ENCODE assay signal across 8 cellular contexts in the genomic region with DNA sequence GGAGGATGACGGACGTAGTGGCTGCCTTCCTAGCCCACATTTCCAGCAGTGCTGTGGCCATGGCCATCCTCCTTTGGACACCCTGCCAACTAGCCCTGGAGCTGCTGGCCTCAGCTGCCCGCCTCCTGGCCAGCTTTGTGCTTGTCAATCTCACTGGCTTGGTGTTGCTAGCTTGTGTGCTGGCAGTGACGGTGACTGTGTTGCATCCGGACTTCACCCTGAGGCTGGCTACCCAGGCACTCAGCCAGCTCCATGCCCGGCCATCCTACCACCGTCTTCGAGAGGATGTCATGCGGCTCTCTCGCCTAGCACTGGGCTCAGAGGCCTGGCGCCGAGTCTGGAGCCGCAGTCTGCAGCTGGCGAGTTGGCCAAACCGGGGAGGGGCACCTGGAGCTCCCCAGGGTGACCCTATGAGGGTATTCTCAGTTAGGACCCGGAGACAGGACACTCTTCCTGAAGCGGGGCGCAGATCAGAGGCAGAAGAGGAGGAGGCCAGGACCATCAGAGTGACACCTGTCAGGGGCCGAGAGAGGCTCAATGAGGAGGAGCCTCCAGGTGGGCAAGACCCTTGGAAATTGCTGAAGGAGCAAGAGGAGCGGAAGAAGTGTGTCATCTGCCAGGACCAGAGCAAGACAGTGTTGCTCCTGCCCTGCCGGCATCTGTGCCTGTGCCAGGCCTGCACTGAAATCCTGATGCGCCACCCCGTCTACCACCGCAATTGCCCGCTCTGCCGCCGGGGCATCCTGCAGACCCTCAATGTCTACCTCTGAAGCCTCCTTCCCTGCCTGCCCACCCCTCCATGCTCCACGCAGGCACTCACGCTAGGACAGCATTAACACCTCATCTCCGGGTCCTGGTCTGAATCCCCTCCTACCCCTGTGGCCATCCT. TPM values are rescaled to one million over a fixed set of nuclear protein-coding genes. Genes with fewer than 3 reads are reported as not detected.
DNase-seq lines count a peak whose midpoint lies in the region; ATAC-seq, FAIRE-seq and TF ChIP-seq lines count a peak whose summit lies in the region.

No MANE protein-coding gene starts in this region.

- TF ChIP-seq POLR2A in H1 (IDR thresholded peaks at IDR 0.05; ENCODE audit: control extremely low read depth in 1 of 2, low read depth in 2 of 2, low read length in 2 of 2) (no peak), lower leg skin (IDR thresholded peaks at IDR 0.05) (no peak)

- H3K4me2 ChIP-seq in H1 (ENCODE audit: insufficient read depth in 1 of 2, low read depth in 2 of 2, low read length in 2 of 2): peak overlapping the region; percentile 96 to 98; a peak in 3 of 4 replicates

- H2BK120ac ChIP-seq in H1 (replicated peaks; ENCODE audit: low read depth, low read length): no peak overlapping the region

- H3K4me3 Mint-ChIP-seq in CD4-positive, alpha-beta T cell: peak overlapping the region; percentile 99
- peak overlapping the region; percentile 99 for H3K4me3 Mint-ChIP-seq in natural killer cell treated with Interleukin-12 subunit alpha and Interleukin-12 subunit beta and Interleukin-15 and Interleukin-18, amount 100 ng/mL, for 72 hours

- H3K14ac ChIP-seq in H1 (ENCODE audit: insufficient read length): no peak overlapping the region

- H4K5ac ChIP-seq in H1 (ENCODE audit: insufficient read length, low read depth, low read length): no peak overlapping the region

- H3K27ac Mint-ChIP-seq in CD4-positive, alpha-beta T cell: peak overlapping the region; percentile 71
- H3K27ac Mint-ChIP-seq in natural killer cell treated with Interleukin-12 subunit alpha and Interleukin-12 subunit beta and Interleukin-15 and Interleukin-18, amount 100 ng/mL, for 72 hours: peak overlapping the region; percentile 90 to 97

- peaks cover 27% of the 10 kb centered on the region for H3K36me3 Mint-ChIP-seq in CD4-positive, alpha-beta T cell (ENCODE audit: low read depth)
- peaks cover 6% of the 10 kb centered on the region for H3K36me3 Mint-ChIP-seq in natural killer cell treated with Interleukin-12 subunit alpha and Interleukin-12 subunit beta and Interleukin-15 and Interleukin-18, amount 100 ng/mL, for 72 hours

- peaks cover 18% of the 10 kb centered on the region for H3K27me3 Mint-ChIP-seq in CD4-positive, alpha-beta T cell
- H3K27me3 Mint-ChIP-seq in natural killer cell treated with Interleukin-12 subunit alpha and Interleukin-12 subunit beta and Interleukin-15 and Interleukin-18, amount 100 ng/mL, for 72 hours: peaks cover 4 to 12% of the 10 kb centered on the region in 2 donors

- H3K79me2 ChIP-seq in H1 (ENCODE audit: control insufficient read depth in 1 of 2, insufficient read depth in 2 of 2, low read length in 2 of 2): peaks cover 5 to 26% of the 10 kb centered on the region in 2 experiments; a peak in 3 of 4 replicates

- H4K8ac ChIP-seq in H1 (ENCODE audit: extremely low read depth, insufficient read depth, low read length): no peak overlapping the region

- peaks cover 17% of the 10 kb centered on the region; the same call in 1 of the 2 replicates for H3K23me2 ChIP-seq in H1 (ENCODE audit: low read depth, low read length)

- no peak overlapping the region for H2BK15ac ChIP-seq in H1 (ENCODE audit: low read length)

- no peak overlapping the region for H3K18ac ChIP-seq in H1 (ENCODE audit: extremely low read depth, low read length)

- H3K27ac ChIP-seq in CD4-positive, alpha-beta T cell (ENCODE audit: low read depth, low read length): no peak overlapping the region
- H3K27ac ChIP-seq in H1 (ENCODE audit: low read depth, low read length): no peak overlapping the region; the same call in 1 of the 2 replicates

- no peak for DNase-seq in CD4-positive, alpha-beta T cell
- DNase-seq in MG63: peak; percentile 44
- no peak for DNase-seq in H1 (ENCODE audit: low read depth in 1 of 2, low spot score in 2 of 2)
- no peak for DNase-seq in natural killer cell treated with Interleukin-12 subunit alpha and Interleukin-12 subunit beta and Interleukin-15 and Interleukin-18, amount 100 ng/mL, for 72 hours (ENCODE audit: low spot score)
- no peak for DNase-seq in lower leg skin (ENCODE audit: low spot score in 2 of 2)
- no peak for DNase-seq in GOT3 (lab: John Stamatoyannopoulos, UW)
- DNase-seq in NCI-H146 (lab: John Stamatoyannopoulos, UW): no peak

- no peaks in the 10 kb centered on the region for H3K9me3 ChIP-seq in CD4-positive, alpha-beta T cell (ENCODE audit: control insufficient read depth, low read length)
- H3K9me3 ChIP-seq in MG63 (no peaks in the 10 kb centered on the region), H1 (ENCODE audit: insufficient read depth in 2 of 2, low read depth in 1 of 2, low read length in 1 of 2) (no peaks in the 10 kb centered on the region)

- TF ChIP-seq RAD21 in H1 (IDR thresholded peaks at IDR 0.05 in 1 of 2, conservative IDR thresholded peaks at IDR 0.05 in 1 of 2; ENCODE audit: low read depth in 2 of 2, low read length in 2 of 2): no peak

- no peak for ATAC-seq in CD4-positive, alpha-beta T cell (ENCODE audit: poor library complexity)
- no peak for ATAC-seq in natural killer cell treated with Interleukin-12 subunit alpha and Interleukin-12 subunit beta and Interleukin-15 and Interleukin-18, amount 100 ng/mL, for 72 hours
- no peak for ATAC-seq in esophagus mucosa

- H2AFZ ChIP-seq in H1 (ENCODE audit: low read length): no peak overlapping the region

- peaks cover 12% of the 10 kb centered on the region for H3K79me1 ChIP-seq in H1 (ENCODE audit: low read depth, low read length)

- no peak overlapping the region for H2BK20ac ChIP-seq in H1 (ENCODE audit: low read length)

- POLR2A ChIA-PET in CD4-positive, alpha-beta T cell (lab: Charles Lee): no interaction called here
- POLR2A ChIA-PET in H1 (lab: Charles Lee; ENCODE audit: partially characterized antibody): interaction anchor here (2.6 to 3.9 kb wide), 4 partner anchors 13 to 20 kb away, joined by 15 to 29 read pairs (median 24); partner anchors contain the start of gene MCAM

- WGBS in H1 (ENCODE audit: extremely low coverage in 1 of 2, insufficient coverage in 1 of 2, insufficient read length in 1 of 2, insufficient replicate concordance in 2 of 2, low coverage in 1 of 2, low lambda C conversion rate in 2 of 2, missing lambda C conversion rate in 1 of 2), 2 experiments: 90% methylated on average over 27 of the region's 30 CpGs; no CpG with 5 or more reads in 1 of the 2 experiments
- WGBS in lower leg skin, 2 donors: 84 to 87% methylated on average over 26 to 28 of the region's 30 CpGs

- peak overlapping the region; percentile 35 for H3K4ac ChIP-seq in H1 (replicated peaks; ENCODE audit: insufficient read length, low read depth, low read length)

- H3K4me3 ChIP-seq in MG63 (peak overlapping the region; percentile 87), H1 (ENCODE audit: extremely low read depth in 1 of 4, insufficient read depth in 2 of 4, low read depth in 3 of 4, low read length in 4 of 4) (peak overlapping the region; percentile 92 to 96 (median 96); a peak in 6 of 8 replicates), lower leg skin (ENCODE audit: low read depth, poor library complexity, severe bottlenecking) (no peak overlapping the region)

- peaks cover 5 to 29% (median 20%) of the 10 kb centered on the region in 4 experiments for H3K4me1 ChIP-seq in H1 (replicated peaks in 1 of 4; ENCODE audit: control insufficient read depth in 3 of 4, insufficient read depth in 4 of 4, low read length in 3 of 4)

- no peak overlapping the region; the same call in 1 of the 2 replicates for H2AK5ac ChIP-seq in H1 (ENCODE audit: low read depth, low read length)

- H3K36me3 ChIP-seq in MG63 (peaks cover 28% of the 10 kb centered on the region), H1 (ENCODE audit: control insufficient read depth in 2 of 4, insufficient read depth in 4 of 4, low read length in 3 of 4) (peaks cover 0 to 6% (median 2%) of the 10 kb centered on the region in 4 experiments; a peak in 1 of 8 replicates)

- H4K20me1 ChIP-seq in H1 (replicated peaks in 1 of 2; ENCODE audit: control insufficient read depth in 1 of 2, insufficient read depth in 2 of 2, low read length in 2 of 2): peaks cover 3 to 12% of the 10 kb centered on the region in 2 experiments

- CTCF ChIA-PET in CD4-positive, alpha-beta T cell (lab: Charles Lee): interaction anchor here (1.2 kb wide), 1 partner anchor 12 kb away, joined by 3 read pairs; no protein-coding TSS in a partner anchor
- CTCF ChIA-PET in H1 (lab: Charles Lee; ENCODE audit: partially characterized antibody): interaction anchor here (0.7 to 20.0 kb wide), 6 partner anchors 15 to 788 kb away, joined by 3 to 415 read pairs (median 6); partner anchors contain the start of gene MCAM

- 0 out of 2 replicates have a peak overlapping the region, but pooled peaks have one; percentile 24 for H2BK5ac ChIP-seq in H1 (ENCODE audit: low read depth, low read length)

- no peak overlapping the region for H3K23ac ChIP-seq in H1 (ENCODE audit: insufficient read length)

- no peak overlapping the region for H4K91ac ChIP-seq in H1 (replicated peaks; ENCODE audit: insufficient read length, low read length)

- no peak for TF ChIP-seq CTCF in CD4-positive, alpha-beta T cell (IDR thresholded peaks at IDR 0.05)
- no peak for TF ChIP-seq CTCF in H1 (IDR thresholded peaks at IDR 0.05; ENCODE audit: control extremely low read depth in 1 of 3, insufficient read depth in 1 of 3, low read depth in 1 of 3, low read length in 3 of 3)
- TF ChIP-seq CTCF in lower leg skin (IDR thresholded peaks at IDR 0.05): no peak

- H3K9me3 Mint-ChIP-seq in CD4-positive, alpha-beta T cell: no peaks in the 10 kb centered on the region
- H3K9me3 Mint-ChIP-seq in natural killer cell treated with Interleukin-12 subunit alpha and Interleukin-12 subunit beta and Interleukin-15 and Interleukin-18, amount 100 ng/mL, for 72 hours: no peaks in the 10 kb centered on the region

- no peak overlapping the region for H3K56ac ChIP-seq in H1 (replicated peaks; ENCODE audit: insufficient read length, low read depth, low read length)

- FAIRE-seq in H1 (lab: Jason Lieb, UNC): no peak

- intact Hi-C loops in CD4-positive, alpha-beta T cell (cut with DNase I, micrococcal nuclease): no loop called here
- intact Hi-C loops in lower leg skin (cut with DNase I; ENCODE audit: low total_unique reads): no loop called here

- peaks cover 38% of the 10 kb centered on the region for H3K4me1 Mint-ChIP-seq in CD4-positive, alpha-beta T cell (ENCODE audit: low read depth)
- peaks cover 26 to 31% of the 10 kb centered on the region in 2 donors for H3K4me1 Mint-ChIP-seq in natural killer cell treated with Interleukin-12 subunit alpha and Interleukin-12 subunit beta and Interleukin-15 and Interleukin-18, amount 100 ng/mL, for 72 hours (ENCODE audit: low read depth in 2 of 2)

- peak overlapping the region; percentile 23; the same call in 1 of the 2 replicates for H2BK12ac ChIP-seq in H1 (ENCODE audit: low read depth, low read length)

- no peak overlapping the region for H3K9ac ChIP-seq in H1 (replicated peaks in 1 of 4; ENCODE audit: extremely low read depth in 1 of 4, low read depth in 3 of 4, low read length in 3 of 4)

- no peak for TF ChIP-seq EP300 in H1 (IDR thresholded peaks at IDR 0.05; ENCODE audit: borderline replicate concordance in 1 of 2, low read depth in 2 of 2, low read length in 2 of 2)

- H3K27me3 ChIP-seq in CD4-positive, alpha-beta T cell (ENCODE audit: control insufficient read depth, insufficient read depth, low read length): peaks cover 25% of the 10 kb centered on the region
- H3K27me3 ChIP-seq in MG63: no peaks in the 10 kb centered on the region
- H3K27me3 ChIP-seq in H1 (replicated peaks in 1 of 4; ENCODE audit: control insufficient read depth in 3 of 4, extremely low read depth in 1 of 4, insufficient read depth in 3 of 4, low read length in 3 of 4): peaks cover 7 to 23% (median 19%) of the 10 kb centered on the region in 4 experiments

RNA-seq across cellular contexts. Expression of gene RNF26, which starts 1.6 kb away (rescaled TPM):
- 10 to 100 TPM; 18.3 to 20.5 TPM for total RNA-seq in CD4-positive, alpha-beta T cell
- 8.5 and 23.3 TPM in 2 replicates for total RNA-seq in MG63 (2014; rRNA removed; shearing (Covaris generic); ENCODE audit: low replicate concordance)
- total RNA-seq in H1 (2021; fragmentation: NEBNext Ultra II Directional; extraction: Animal tissue kit (Norgen Biotek cat#: 25700)): 82.7 and 86.6 TPM in 2 replicates
- 84.0 and 126 TPM in 2 replicates for polyA plus RNA-seq in H1 (2011; rRNA removed)
- polyA plus RNA-seq in H1 (2011; cell fraction: cytosol; rRNA removed): 70.2 TPM
- polyA plus RNA-seq in H1 (2011; cell fraction: nucleus; rRNA removed): 78.5 TPM
- polyA plus RNA-seq in H1 (2012, experiment 1 of 2): 62.6 to 82.3 TPM (median 76.8 TPM) in 4 replicates
- polyA plus RNA-seq in H1 (2012, experiment 2 of 2): 108 TPM
- 78.7 TPM for polyA plus RNA-seq in H1 (2013, experiment 1 of 2)
- polyA plus RNA-seq in H1 (2013, experiment 2 of 2): 85.7 TPM
- polyA minus RNA-seq in H1 (2011; rRNA and poly(A)+ RNA removed): 91.8 and 114 TPM in 2 replicates
- 73.1 TPM for polyA minus RNA-seq in H1 (2011; cell fraction: cytosol; rRNA and poly(A)+ RNA removed)
- polyA minus RNA-seq in H1 (2011; cell fraction: nucleus; rRNA and poly(A)+ RNA removed): 59.0 TPM
- total RNA-seq in natural killer cell treated with Interleukin-12 subunit alpha and Interleukin-12 subunit beta and Interleukin-15 and Interleukin-18, amount 100 ng/mL, for 72 hours: 10 to 100 TPM; 16.6 to 32.5 TPM
- total RNA-seq in esophagus mucosa (22.2 TPM), lower leg skin (10 to 100 TPM in 3 of 4 donors, 1 to 10 TPM in 1; 6.7 to 16.8 (median 13.1) TPM)

RNA-seq across cellular contexts. Expression of gene C1QTNF5, which starts 4.8 kb away (rescaled TPM):
- not detected for total RNA-seq in CD4-positive, alpha-beta T cell
- not detected in 2 replicates for total RNA-seq in MG63 (2014; rRNA removed; shearing (Covaris generic); ENCODE audit: low replicate concordance)
- 1.5 and 2.2 TPM in 2 replicates for total RNA-seq in H1 (2021; fragmentation: NEBNext Ultra II Directional; extraction: Animal tissue kit (Norgen Biotek cat#: 25700))
- polyA plus RNA-seq in H1 (2011; rRNA removed): 2.7 and 3.4 TPM in 2 replicates
- polyA plus RNA-seq in H1 (2011; cell fraction: cytosol; rRNA removed): 3.0 TPM
- 3.0 TPM for polyA plus RNA-seq in H1 (2011; cell fraction: nucleus; rRNA removed)
- polyA plus RNA-seq in H1 (2012, experiment 1 of 2): 1.1 to 2.5 TPM (median 1.7 TPM) in 4 replicates
- polyA plus RNA-seq in H1 (2012, experiment 2 of 2): 2.3 TPM
- 1.3 TPM for polyA plus RNA-seq in H1 (2013, experiment 1 of 2)
- polyA plus RNA-seq in H1 (2013, experiment 2 of 2): 1.5 TPM
- polyA minus RNA-seq in H1 (2011; rRNA and poly(A)+ RNA removed): 0.73 and 0.76 TPM in 2 replicates
- polyA minus RNA-seq in H1 (2011; cell fraction: cytosol; rRNA and poly(A)+ RNA removed): 1.5 TPM
- polyA minus RNA-seq in H1 (2011; cell fraction: nucleus; rRNA and poly(A)+ RNA removed): 2.2 TPM
- total RNA-seq in natural killer cell treated with Interleukin-12 subunit alpha and Interleukin-12 subunit beta and Interleukin-15 and Interleukin-18, amount 100 ng/mL, for 72 hours: not detected
- total RNA-seq in esophagus mucosa (2.0 TPM), lower leg skin (10 to 100 TPM in 1 of 4 donors, 1 to 10 TPM in 3; 4.2 to 14.3 (median 8.6) TPM)

RNA-seq across cellular contexts. Expression of gene MFRP, which starts 10.6 kb away (rescaled TPM):
- total RNA-seq in CD4-positive, alpha-beta T cell: not detected
- total RNA-seq in MG63 (2014; rRNA removed; shearing (Covaris generic); ENCODE audit: low replicate concordance): not detected in 2 replicates
- not detected in 2 replicates for total RNA-seq in H1 (2021; fragmentation: NEBNext Ultra II Directional; extraction: Animal tissue kit (Norgen Biotek cat#: 25700))
- polyA plus RNA-seq in H1 (2011; rRNA removed): 0.02 TPM in 2 replicates
- polyA plus RNA-seq in H1 (2011; cell fraction: cytosol; rRNA removed): not detected
- 0.09 TPM for polyA plus RNA-seq in H1 (2011; cell fraction: nucleus; rRNA removed)
- polyA plus RNA-seq in H1 (2012, experiment 1 of 2): not detected in 4 replicates
- not detected for polyA plus RNA-seq in H1 (2012, experiment 2 of 2)
- 0.02 TPM for polyA plus RNA-seq in H1 (2013, experiment 1 of 2)
- polyA plus RNA-seq in H1 (2013, experiment 2 of 2): 0.02 TPM
- not detected in 2 replicates for polyA minus RNA-seq in H1 (2011; rRNA and poly(A)+ RNA removed)
- not detected for polyA minus RNA-seq in H1 (2011; cell fraction: cytosol; rRNA and poly(A)+ RNA removed)
- polyA minus RNA-seq in H1 (2011; cell fraction: nucleus; rRNA and poly(A)+ RNA removed): not detected
- total RNA-seq in natural killer cell treated with Interleukin-12 subunit alpha and Interleukin-12 subunit beta and Interleukin-15 and Interleukin-18, amount 100 ng/mL, for 72 hours: not detected
- total RNA-seq in esophagus mucosa (not detected), lower leg skin (not detected)

RNA-seq across cellular contexts. Expression of gene MCAM, which starts 19.0 kb away (rescaled TPM):
- 10 to 100 TPM; 16.0 to 16.5 TPM for total RNA-seq in CD4-positive, alpha-beta T cell
- total RNA-seq in MG63 (2014; rRNA removed; shearing (Covaris generic); ENCODE audit: low replicate concordance): 1.8 and 13.6 TPM in 2 replicates
- total RNA-seq in H1 (2021; fragmentation: NEBNext Ultra II Directional; extraction: Animal tissue kit (Norgen Biotek cat#: 25700)): 19.6 and 22.4 TPM in 2 replicates
- polyA plus RNA-seq in H1 (2011; rRNA removed): 32.2 and 63.2 TPM in 2 replicates
- 60.7 TPM for polyA plus RNA-seq in H1 (2011; cell fraction: cytosol; rRNA removed)
- polyA plus RNA-seq in H1 (2011; cell fraction: nucleus; rRNA removed): 25.3 TPM
- polyA plus RNA-seq in H1 (2012, experiment 1 of 2): 12.0 to 16.4 TPM (median 13.7 TPM) in 4 replicates
- 12.7 TPM for polyA plus RNA-seq in H1 (2012, experiment 2 of 2)
- polyA plus RNA-seq in H1 (2013, experiment 1 of 2): 28.6 TPM
- 28.6 TPM for polyA plus RNA-seq in H1 (2013, experiment 2 of 2)
- polyA minus RNA-seq in H1 (2011; rRNA and poly(A)+ RNA removed): 11.1 and 12.2 TPM in 2 replicates
- 11.2 TPM for polyA minus RNA-seq in H1 (2011; cell fraction: cytosol; rRNA and poly(A)+ RNA removed)
- polyA minus RNA-seq in H1 (2011; cell fraction: nucleus; rRNA and poly(A)+ RNA removed): 19.3 TPM
- total RNA-seq in natural killer cell treated with Interleukin-12 subunit alpha and Interleukin-12 subunit beta and Interleukin-15 and Interleukin-18, amount 100 ng/mL, for 72 hours: 1 to 10 TPM in 1 of 2 donors, under 1 TPM in 1; 0.74 to 1.7 TPM
- total RNA-seq in esophagus mucosa (25.0 TPM), lower leg skin (100 to 1,000 TPM; 103 to 198 (median 183) TPM)

RNA-seq across cellular contexts. Expression of gene USP2, which starts 45.6 kb away (rescaled TPM):
- total RNA-seq in CD4-positive, alpha-beta T cell: 1 to 10 TPM; 2.0 to 2.6 TPM
- total RNA-seq in MG63 (2014; rRNA removed; shearing (Covaris generic); ENCODE audit: low replicate concordance): 2.1 TPM in 1 of 2 replicates, not detected in the other
- total RNA-seq in H1 (2021; fragmentation: NEBNext Ultra II Directional; extraction: Animal tissue kit (Norgen Biotek cat#: 25700)): 6.9 and 8.5 TPM in 2 replicates
- polyA plus RNA-seq in H1 (2011; rRNA removed): 2.2 and 3.9 TPM in 2 replicates
- 2.1 TPM for polyA plus RNA-seq in H1 (2011; cell fraction: cytosol; rRNA removed)
- 3.5 TPM for polyA plus RNA-seq in H1 (2011; cell fraction: nucleus; rRNA removed)
- 5.3 to 6.6 TPM (median 5.9 TPM) in 4 replicates for polyA plus RNA-seq in H1 (2012, experiment 1 of 2)
- 5.0 TPM for polyA plus RNA-seq in H1 (2012, experiment 2 of 2)
- polyA plus RNA-seq in H1 (2013, experiment 1 of 2): 4.6 TPM
- 4.3 TPM for polyA plus RNA-seq in H1 (2013, experiment 2 of 2)
- polyA minus RNA-seq in H1 (2011; rRNA and poly(A)+ RNA removed): 7.0 and 7.9 TPM in 2 replicates
- 4.6 TPM for polyA minus RNA-seq in H1 (2011; cell fraction: cytosol; rRNA and poly(A)+ RNA removed)
- 7.3 TPM for polyA minus RNA-seq in H1 (2011; cell fraction: nucleus; rRNA and poly(A)+ RNA removed)
- total RNA-seq in natural killer cell treated with Interleukin-12 subunit alpha and Interleukin-12 subunit beta and Interleukin-15 and Interleukin-18, amount 100 ng/mL, for 72 hours: not detected
- total RNA-seq in esophagus mucosa (2.8 TPM), lower leg skin (10 to 100 TPM; 15.0 to 35.6 (median 18.1) TPM)
